8 cellular contexts compared by ENCODE assay signal in genomic region chr2:148874868-148875341, GRCh38. TPM values are rescaled to one million over a fixed set of nuclear protein-coding genes. Genes with fewer than 3 reads are reported as not detected.
DNase-seq lines count a peak whose midpoint lies in the region; ATAC-seq and TF ChIP-seq lines count a peak whose summit lies in the region.

Gene KIF5C, plus strand, starts transcription at chr2:148875227. Its CDS starts 391 bp downstream, at chr2:148875618.

- ATAC-seq in GM19025 (IDR thresholded peaks at IDR 0.05; ENCODE audit: low read depth, unreplicated experiment), result peak; percentile 97
- ATAC-seq in HG03280 (IDR thresholded peaks at IDR 0.05; ENCODE audit: unreplicated experiment), result peak; percentile 97

- no peak for TF ChIP-seq CTCF in AG04450 (IDR thresholded peaks at IDR 0.05; ENCODE audit: low read depth, low read length)

- CTCF ChIA-PET in AG04450 (lab: Charles Lee), result no interaction called here

- H3K27me3 ChIP-seq in AG04450 (ENCODE audit: control insufficient read depth, insufficient read depth, low read length), result peaks cover 27% of the 10 kb centered on the region

- H3K4me3 ChIP-seq in AG04450 (ENCODE audit: low read depth, low read length), result peak within 1 kb of the TSS; percentile 37; the same call in 1 of the 2 replicates

- H3K9me3 ChIP-seq in AG04450 (ENCODE audit: control insufficient read depth, insufficient read depth, low read length), result no peaks in the 10 kb centered on the region; the same call in 1 of the 2 replicates

- DNase-seq in AG04450 (ENCODE audit: low read depth, low spot score) (peak; percentile 16), NCI-H510A (lab: John Stamatoyannopoulos, UW) (peak; percentile 80), lung microvascular endothelial cell (ENCODE audit: low read depth in 2 of 2) (peak; percentile 56 to 63)
- DNase-seq in activated CD8-positive, alpha-beta memory T cell treated with anti-CD3 and anti-CD28 coated beads for 24 hours, result peak; percentile 95
- DNase-seq in effector CD8-positive, alpha-beta T cell (lab: John Stamatoyannopoulos, UW), result peak; percentile 82
- peak; percentile 79 for DNase-seq in stimulated activated CD8-positive, alpha-beta memory T cell treated with anti-CD3 and anti-CD28 coated beads, Interleukin-12 subunit alpha, Interleukin-12 subunit beta, amount 100 ng/mL, for 24 hours (ENCODE audit: extremely low read depth)

- POLR2A ChIA-PET in AG04450 (lab: Yijun Ruan, JAX), result no interaction called here

- H3K27ac ChIP-seq in AG04450 (ENCODE audit: low read depth, low read length), result no peak within 1 kb of the TSS

RNA-seq across cellular contexts. Expression of gene KIF5C, which starts in this region (rescaled TPM):
- 0.09 and 0.12 TPM in 2 replicates for polyA plus RNA-seq in AG04450 (2011; rRNA removed)
- 0.09 and 0.22 TPM in 2 replicates for polyA minus RNA-seq in AG04450 (2011; rRNA and poly(A)+ RNA removed)
- under 0.01 TPM in 2 replicates for total RNA-seq in lung microvascular endothelial cell

Comparison
In these comparisons a context has a peak if more than half of its experiments do, and no peak if none do; other contexts are left out.
1. Peak in DNase-seq and H3K4me3 ChIP-seq in AG04450; RNA of the gene not detected or under 1 TPM.
2. Peak in DNase-seq in lung microvascular endothelial cell; RNA of the gene not detected or under 1 TPM.
3. DNase-seq: peak in every context shown above with its lines; median percentile 95 in activated CD8-positive, alpha-beta memory T cell treated with anti-CD3 and anti-CD28 coated beads for 24 hours; 82 in effector CD8-positive, alpha-beta T cell; 80 in NCI-H510A; 79 in stimulated activated CD8-positive, alpha-beta memory T cell treated with anti-CD3 and anti-CD28 coated beads, Interleukin-12 subunit alpha, Interleukin-12 subunit beta, amount 100 ng/mL, for 24 hours; 60 in lung microvascular endothelial cell; 16 in AG04450.